In the genomic region with DNA sequence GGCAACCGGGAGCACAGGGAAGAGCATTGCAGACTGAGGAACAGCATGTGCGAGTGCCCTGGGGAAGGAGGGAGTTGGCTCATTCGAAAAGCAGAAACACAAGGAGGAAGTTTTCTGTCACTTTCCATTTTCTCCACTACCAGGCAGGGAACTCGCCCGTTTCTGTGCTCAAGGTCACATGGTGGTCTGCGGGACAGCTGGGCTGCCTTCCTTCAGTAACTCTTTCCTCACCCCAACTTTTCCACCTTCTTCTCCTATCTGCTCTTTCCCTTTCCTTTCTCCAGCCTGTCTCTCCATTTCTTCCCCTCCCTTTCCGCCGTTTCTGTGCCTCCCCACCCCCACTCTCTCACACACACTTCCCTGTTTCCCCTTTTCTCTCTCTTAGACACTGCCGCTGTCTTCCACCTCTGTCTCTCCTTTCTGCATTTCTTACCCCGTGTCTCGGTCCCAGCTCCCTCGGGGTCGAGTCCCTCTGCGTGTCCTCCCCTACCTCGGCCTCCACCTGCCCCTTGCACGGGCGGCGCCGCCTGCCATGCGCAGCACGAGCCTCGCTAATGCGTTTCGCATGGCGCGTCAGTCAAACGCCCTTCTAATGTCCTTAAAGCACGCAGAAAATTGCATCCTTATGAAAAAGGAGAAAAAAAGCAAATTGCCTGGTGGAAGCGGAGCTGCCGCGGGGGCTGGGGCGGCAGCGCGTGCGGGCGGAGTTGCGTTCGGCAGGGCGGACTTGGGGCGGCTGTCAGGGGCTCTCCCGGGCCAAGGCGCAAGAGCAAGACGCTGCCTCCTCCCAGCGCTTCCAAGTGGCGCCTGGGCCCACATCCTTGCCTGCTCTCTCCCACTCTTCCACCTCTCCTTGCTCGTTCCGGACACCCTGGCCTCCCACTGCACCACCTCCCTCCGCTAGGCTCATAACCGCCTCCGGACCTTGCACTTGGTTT, we compare ENCODE assay signal across 8 cellular contexts. TPM values are rescaled to one million over a fixed set of nuclear protein-coding genes. Genes with fewer than 3 reads are reported as not detected.
DNase-seq lines count a peak whose midpoint lies in the region; ATAC-seq and TF ChIP-seq lines count a peak whose summit lies in the region.

No MANE protein-coding gene starts in this region.

- H3K27me3 ChIP-seq in H9 (ENCODE audit: insufficient read depth, low read length) (peaks cover 77% of the 10 kb centered on the region), trophoblast cell (ENCODE audit: insufficient read depth, low read length) (peaks cover 83% of the 10 kb centered on the region), foreskin keratinocyte (peaks cover 88% of the 10 kb centered on the region)

- H3K4me1 ChIP-seq in H9 (ENCODE audit: insufficient read depth, low read length) (peaks cover 3% of the 10 kb centered on the region; the same call in 1 of the 2 replicates), OCI-LY7 (ENCODE audit: insufficient read depth, low read length, poor library complexity, severe bottlenecking) (no peaks in the 10 kb centered on the region), trophoblast cell (ENCODE audit: control insufficient read depth in 1 of 2, insufficient read depth in 2 of 2, low read length in 2 of 2) (peaks cover under 1 to 4% of the 10 kb centered on the region in 2 experiments), foreskin keratinocyte (no peaks in the 10 kb centered on the region)

- intact Hi-C loops in OCI-LY7 (cut with micrococcal nuclease; ENCODE audit: unreplicated experiment): no loop called here

- H2BK15ac ChIP-seq in H9 (ENCODE audit: low read depth, low read length): no peak overlapping the region

- peaks cover 18% of the 10 kb centered on the region for H3K23me2 ChIP-seq in H9 (ENCODE audit: insufficient read length, low read depth, low read length, poor library complexity, severe bottlenecking)

- H3K27ac Mint-ChIP-seq in H9: no peak overlapping the region

- peaks cover 54 to 64% of the 10 kb centered on the region in 2 experiments for H3K4me1 Mint-ChIP-seq in H9

- H3K9me2 ChIP-seq in OCI-LY7 (ENCODE audit: insufficient read depth, low read length): no peaks in the 10 kb centered on the region

- no peak overlapping the region for H4K12ac ChIP-seq in trophoblast cell (ENCODE audit: low read depth, low read length)

- no peak overlapping the region for H2BK120ac ChIP-seq in H9 (ENCODE audit: low read depth, low read length, poor library complexity, severe bottlenecking)
- H2BK120ac ChIP-seq in trophoblast cell (ENCODE audit: insufficient read depth, low read length, poor library complexity): no peak overlapping the region

- CTCF ChIA-PET in OCI-LY7 (lab: Charles Lee; ENCODE audit: unreplicated experiment): no interaction called here

- H4K20me1 ChIP-seq in H9 (ENCODE audit: control insufficient read depth, insufficient read depth, insufficient read length) (peaks cover 2% of the 10 kb centered on the region), OCI-LY7 (ENCODE audit: insufficient read depth, low read length) (no peaks in the 10 kb centered on the region)

- H3K36me3 ChIP-seq in OCI-LY7 (ENCODE audit: insufficient read depth, low read length): no peaks in the 10 kb centered on the region
- no peaks in the 10 kb centered on the region for H3K36me3 ChIP-seq in trophoblast cell (ENCODE audit: control insufficient read depth in 1 of 2, insufficient read depth in 2 of 2, low read length in 2 of 2)

- TF ChIP-seq CTCF in H9 (conservative IDR thresholded peaks at IDR 0.05) (no peak), OCI-LY7 (conservative IDR thresholded peaks at IDR 0.05; ENCODE audit: low read length) (no peak), foreskin keratinocyte (conservative IDR thresholded peaks at IDR 0.05) (no peak)

- H2AK5ac ChIP-seq in H9 (ENCODE audit: insufficient read length, low read length): no peak overlapping the region
- H2AK5ac ChIP-seq in trophoblast cell (ENCODE audit: low read length): no peak overlapping the region

- H3K23ac ChIP-seq in H9 (ENCODE audit: insufficient read length, low read depth, low read length): no peak overlapping the region
- H3K23ac ChIP-seq in trophoblast cell (ENCODE audit: low read length): no peak overlapping the region

- H4K8ac ChIP-seq in H9 (replicated peaks; ENCODE audit: insufficient read length, low read depth, low read length): no peak overlapping the region
- H4K8ac ChIP-seq in trophoblast cell (ENCODE audit: low read depth, low read length): no peak overlapping the region

- no peak for DNase-seq in H9
- no peak for DNase-seq in OCI-LY7 (ENCODE audit: low spot score)
- peak; percentile 7 for DNase-seq in globus pallidus (ENCODE audit: low spot score)
- DNase-seq in trophoblast cell: no peak
- DNase-seq in superior temporal gyrus (ENCODE audit: extremely low spot score): no peak
- DNase-seq in dermis blood vessel endothelial cell: no peak
- no peak for DNase-seq in foreskin keratinocyte
- DNase-seq in NCI-H526 treated with DMSO at 0.1 percent for 48 hours (lab: John Stamatoyannopoulos, UW): no peak

- H3T11ph ChIP-seq in H9 (ENCODE audit: low read length): no peak overlapping the region

- no peak overlapping the region for H4K91ac ChIP-seq in H9 (ENCODE audit: insufficient read length, low read depth, low read length)
- no peak overlapping the region for H4K91ac ChIP-seq in trophoblast cell (ENCODE audit: low read depth, low read length)

- POLR2A ChIA-PET in OCI-LY7 (lab: Charles Lee): no interaction called here

- peaks cover 99% of the 10 kb centered on the region for H3K27me3 Mint-ChIP-seq in H9 (ENCODE audit: low read depth)

- H2BK20ac ChIP-seq in H9 (ENCODE audit: low read depth, low read length, poor library complexity, severe bottlenecking): no peak overlapping the region

- H3K9me3 ChIP-seq in H9 (ENCODE audit: control insufficient read depth, low read depth, low read length) (no peaks in the 10 kb centered on the region), OCI-LY7 (ENCODE audit: low read length) (no peaks in the 10 kb centered on the region), trophoblast cell (ENCODE audit: insufficient read depth, low read depth, low read length) (peaks cover 22% of the 10 kb centered on the region)

- H3K36me3 Mint-ChIP-seq in H9 (ENCODE audit: insufficient read depth in 1 of 3, low read depth in 3 of 3): no peaks in the 10 kb centered on the region

- H2BK12ac ChIP-seq in H9 (ENCODE audit: insufficient read length, low read depth, low read length) (no peak overlapping the region), trophoblast cell (ENCODE audit: low read length) (no peak overlapping the region)

- H3K4ac ChIP-seq in H9 (ENCODE audit: low read depth, low read length): no peak overlapping the region
- no peak overlapping the region for H3K4ac ChIP-seq in trophoblast cell (ENCODE audit: low read depth, low read length)

- H3K79me1 ChIP-seq in H9 (ENCODE audit: insufficient read depth, low read depth, low read length, poor library complexity, severe bottlenecking) (no peaks in the 10 kb centered on the region), trophoblast cell (ENCODE audit: low read length) (no peaks in the 10 kb centered on the region)

- H3K79me2 ChIP-seq in H9 (ENCODE audit: insufficient read depth, low read length) (no peaks in the 10 kb centered on the region), OCI-LY7 (ENCODE audit: insufficient read depth, low read depth, low read length) (no peaks in the 10 kb centered on the region), trophoblast cell (ENCODE audit: control insufficient read depth, insufficient read depth, low read length, poor library complexity) (no peaks in the 10 kb centered on the region)

- H3K14ac ChIP-seq in H9 (ENCODE audit: insufficient read depth, low read length): no peak overlapping the region; the same call in 1 of the 2 replicates
- H3K14ac ChIP-seq in trophoblast cell (ENCODE audit: low read length): no peak overlapping the region

- no TSS peak for BruUV-seq in OCI-LY7 (replicated peaks; lab: Mats Ljungman, UMichigan)

- no peak for ATAC-seq in foreskin keratinocyte

- H3K27ac ChIP-seq in H9 (ENCODE audit: insufficient read length, low read depth, low read length) (no peak overlapping the region), OCI-LY7 (ENCODE audit: low read depth, low read length, poor library complexity, severe bottlenecking) (no peak overlapping the region), trophoblast cell (ENCODE audit: low read depth, low read length) (no peak overlapping the region), foreskin keratinocyte (no peak overlapping the region)

- H3K4me3 Mint-ChIP-seq in H9: peak overlapping the region; percentile 42 to 78

- H3K4me2 ChIP-seq in H9 (ENCODE audit: insufficient read depth, insufficient read length, low read length) (peak overlapping the region; percentile 85), OCI-LY7 (ENCODE audit: low read length) (0 out of 2 replicates have a peak overlapping the region, but pooled peaks have one; percentile 3), trophoblast cell (ENCODE audit: low read length) (peak overlapping the region; percentile 37)

- no peak overlapping the region for H2BK5ac ChIP-seq in H9 (ENCODE audit: insufficient read length, low read length)
- H2BK5ac ChIP-seq in trophoblast cell (ENCODE audit: low read depth, low read length, poor library complexity): no peak overlapping the region

- H3K9ac ChIP-seq in H9 (ENCODE audit: extremely low read depth, insufficient read length, low read length) (no peak overlapping the region), trophoblast cell (ENCODE audit: low read length) (no peak overlapping the region)

- peaks cover 4 to 11% of the 10 kb centered on the region in 2 experiments for H3K9me3 Mint-ChIP-seq in H9

- no peak overlapping the region for H3K4me3 ChIP-seq in OCI-LY7 (ENCODE audit: low read depth, low read length, poor library complexity, severe bottlenecking)
- no peak overlapping the region for H3K4me3 ChIP-seq in trophoblast cell (ENCODE audit: low read depth, low read length)

- no peak overlapping the region for H3K18ac ChIP-seq in H9 (ENCODE audit: insufficient read length, low read depth, low read length)
- H3K18ac ChIP-seq in trophoblast cell (ENCODE audit: low read length): no peak overlapping the region

- WGBS in H9 (ENCODE audit: extremely low coverage, insufficient read length, low lambda C conversion rate): no CpG with 5 or more reads among the region's 50 CpGs
- WGBS in trophoblast cell (ENCODE audit: extremely low coverage, insufficient coverage, insufficient read length): no CpG with 5 or more reads among the region's 50 CpGs

- no peak overlapping the region for H4K5ac ChIP-seq in H9 (ENCODE audit: insufficient read length, low read depth, low read length)

- H2AFZ ChIP-seq in H9 (ENCODE audit: low read length) (no peak overlapping the region), OCI-LY7 (ENCODE audit: low read length) (no peak overlapping the region), trophoblast cell (ENCODE audit: insufficient read depth, low read length, poor library complexity) (no peak overlapping the region)

- H3K56ac ChIP-seq in H9 (ENCODE audit: insufficient read length, low read depth, low read length): no peak overlapping the region

RNA-seq across cellular contexts. Expression of a gene that starts 9.5 kb away (rescaled TPM):
- 1.2 TPM in 2 replicates for total RNA-seq in H9 (2021)
- total RNA-seq in OCI-LY7 (2014; rRNA removed; shearing (Covaris generic)): not detected in 2 replicates
- total RNA-seq in OCI-LY7 (2022): not detected in 2 replicates
- 0.04 and 0.07 TPM in 2 replicates for polyA plus RNA-seq in trophoblast cell (2013)
- not detected in 2 replicates for total RNA-seq in dermis blood vessel endothelial cell
- total RNA-seq in foreskin keratinocyte: not detected in 2 replicates
- not detected in 2 replicates for polyA plus RNA-seq in foreskin keratinocyte

Comparison
In these comparisons a context has a peak if more than half of its experiments do, and no peak if none do; other contexts are left out.
1. H3K4me2 ChIP-seq: peak in every context shown above with its lines; median percentile 85 in H9; 37 in trophoblast cell; 3 in OCI-LY7.